In genomic region chr10:112721080-112721698, GRCh38 we compare ENCODE assay signal across 7 cellular contexts.
DNase-seq lines count a peak whose midpoint lies in the region; ATAC-seq and TF ChIP-seq lines count a peak whose summit lies in the region.

No MANE protein-coding gene starts in this region.

- H3K4me1 Mint-ChIP-seq in naive thymus-derived CD4-positive, alpha-beta T cell, result peaks cover 0 to 4% (median 0%) of the 10 kb centered on the region in 7 donors

- H4K20me1 ChIP-seq in OCI-LY1 (ENCODE audit: insufficient read depth, low read length), result no peaks in the 10 kb centered on the region

- H3K27ac Mint-ChIP-seq in naive thymus-derived CD4-positive, alpha-beta T cell, result no peak overlapping the region

- H3F3A ChIP-seq in OCI-LY1 (ENCODE audit: insufficient read depth, low read length), result no peaks in the 10 kb centered on the region

- no peak overlapping the region for H3K9ac ChIP-seq in OCI-LY1 (ENCODE audit: low read length)

- intact Hi-C loops in naive thymus-derived CD4-positive, alpha-beta T cell (cut with micrococcal nuclease), result loop anchor here in 1 of 2 donors (1.0 to 5.0 kb wide), 2 partner anchors 664 to 841 kb away; no protein-coding TSS in a partner anchor

- H2AFZ ChIP-seq in OCI-LY1 (ENCODE audit: low read length), result no peak overlapping the region

- no peak overlapping the region for H3K4me3 Mint-ChIP-seq in naive thymus-derived CD4-positive, alpha-beta T cell

- H3K27me3 Mint-ChIP-seq in naive thymus-derived CD4-positive, alpha-beta T cell, result no peaks in the 10 kb centered on the region

- H3K27me3 ChIP-seq in OCI-LY1 (ENCODE audit: insufficient read depth, low read length), result no peaks in the 10 kb centered on the region
- no peaks in the 10 kb centered on the region for H3K27me3 ChIP-seq in naive thymus-derived CD4-positive, alpha-beta T cell (ENCODE audit: control insufficient read depth in 2 of 2, insufficient read depth in 2 of 2, low read length in 2 of 2)

- H3K36me3 Mint-ChIP-seq in naive thymus-derived CD4-positive, alpha-beta T cell, result peaks cover 0 to 19% (median 15%) of the 10 kb centered on the region in 5 donors

- POLR2A ChIA-PET in naive thymus-derived CD4-positive, alpha-beta T cell (lab: Charles Lee), result no interaction called here

- DNase-seq in GM12864 (ENCODE audit: low read depth), result no peak
- peak; percentile 52 for DNase-seq in HCEC 1CT
- no peak for DNase-seq in epithelial cell of proximal tubule (ENCODE audit: low read depth)
- DNase-seq in naive thymus-derived CD4-positive, alpha-beta T cell, result peak in 5 of 9 donors; percentile 7 to 42 (median 21)
- DNase-seq in NK-92 (lab: John Stamatoyannopoulos, UW; ENCODE audit: unreplicated experiment), result no peak
- DNase-seq in stimulated activated CD4-positive, alpha-beta T cell treated with anti-CD3 and anti-CD28 coated beads, Interleukin-15, amount 100 ng/mL, for 24 hours, result no peak

- TF ChIP-seq CTCF in GM12864 (IDR thresholded peaks at IDR 0.05; ENCODE audit: low read depth, low read length, missing control alignments) (peak; percentile 57), OCI-LY1 (IDR thresholded peaks at IDR 0.05; ENCODE audit: low read length) (peak; percentile 50; the same call in 1 of the 2 replicates), epithelial cell of proximal tubule (conservative IDR thresholded peaks at IDR 0.05; ENCODE audit: low read depth, low read length) (peak; percentile 77)

- no peaks in the 10 kb centered on the region for H3K9me2 ChIP-seq in OCI-LY1 (ENCODE audit: low read depth, low read length)

- H3K4me2 ChIP-seq in OCI-LY1 (ENCODE audit: low read length), result no peak overlapping the region

- no peak for ATAC-seq in naive thymus-derived CD4-positive, alpha-beta T cell

- CTCF ChIA-PET in naive thymus-derived CD4-positive, alpha-beta T cell (lab: Charles Lee), result interaction anchor here (0.9 to 1.5 kb wide), 3 partner anchors 405 to 664 kb away, joined by 3 to 8 read pairs (median 4); no protein-coding TSS in a partner anchor

- no peak overlapping the region for H3K4me3 ChIP-seq in GM12864 (ENCODE audit: low read depth, low read length)
- H3K4me3 ChIP-seq in OCI-LY1 (ENCODE audit: low read depth, low read length, poor library complexity, severe bottlenecking), result no peak overlapping the region
- no peak overlapping the region for H3K4me3 ChIP-seq in epithelial cell of proximal tubule (ENCODE audit: low read depth, low read length)
- no peak overlapping the region for H3K4me3 ChIP-seq in naive thymus-derived CD4-positive, alpha-beta T cell (ENCODE audit: low read length)

- H3K36me3 ChIP-seq in OCI-LY1 (ENCODE audit: insufficient read depth, low read length), result no peaks in the 10 kb centered on the region
- H3K36me3 ChIP-seq in naive thymus-derived CD4-positive, alpha-beta T cell (ENCODE audit: control insufficient read depth in 2 of 3, insufficient read depth in 3 of 3, low read length in 3 of 3), result no peaks in the 10 kb centered on the region

- no peaks in the 10 kb centered on the region for H3K9me3 Mint-ChIP-seq in naive thymus-derived CD4-positive, alpha-beta T cell

- no peaks in the 10 kb centered on the region for H3K9me3 ChIP-seq in OCI-LY1 (ENCODE audit: low read length)
- H3K9me3 ChIP-seq in naive thymus-derived CD4-positive, alpha-beta T cell (ENCODE audit: control insufficient read depth in 2 of 3, low read length in 3 of 3), result no peaks in the 10 kb centered on the region

- H3K27ac ChIP-seq in OCI-LY1 (ENCODE audit: low read depth, low read length, poor library complexity, severe bottlenecking), result no peak overlapping the region
- no peak overlapping the region for H3K27ac ChIP-seq in naive thymus-derived CD4-positive, alpha-beta T cell (ENCODE audit: low read depth, low read length)

- no peaks in the 10 kb centered on the region for H3K4me1 ChIP-seq in OCI-LY1 (ENCODE audit: insufficient read depth, low read length, severe bottlenecking)
- no peaks in the 10 kb centered on the region for H3K4me1 ChIP-seq in naive thymus-derived CD4-positive, alpha-beta T cell (ENCODE audit: control insufficient read depth in 2 of 2, insufficient read depth in 2 of 2, low read length in 2 of 2)

- H3K79me2 ChIP-seq in OCI-LY1 (ENCODE audit: insufficient read depth, low read length), result no peaks in the 10 kb centered on the region

Comparison
In these comparisons a context has a peak if more than half of its experiments do, and no peak if none do; other contexts are left out.
1. DNase-seq: peak in HCEC 1CT (single experiment) and naive thymus-derived CD4-positive, alpha-beta T cell (5 of 9); none in GM12864 (single experiment), epithelial cell of proximal tubule (single experiment), NK-92 (single experiment) and stimulated activated CD4-positive, alpha-beta T cell treated with anti-CD3 and anti-CD28 coated beads, Interleukin-15, amount 100 ng/mL, for 24 hours (single experiment).
2. Peak in every context shown above with its lines, with median percentiles within 50 percentile points of each other: CTCF ChIP-seq.